1 cellular context compared by ENCODE assay signal in the genomic region with DNA sequence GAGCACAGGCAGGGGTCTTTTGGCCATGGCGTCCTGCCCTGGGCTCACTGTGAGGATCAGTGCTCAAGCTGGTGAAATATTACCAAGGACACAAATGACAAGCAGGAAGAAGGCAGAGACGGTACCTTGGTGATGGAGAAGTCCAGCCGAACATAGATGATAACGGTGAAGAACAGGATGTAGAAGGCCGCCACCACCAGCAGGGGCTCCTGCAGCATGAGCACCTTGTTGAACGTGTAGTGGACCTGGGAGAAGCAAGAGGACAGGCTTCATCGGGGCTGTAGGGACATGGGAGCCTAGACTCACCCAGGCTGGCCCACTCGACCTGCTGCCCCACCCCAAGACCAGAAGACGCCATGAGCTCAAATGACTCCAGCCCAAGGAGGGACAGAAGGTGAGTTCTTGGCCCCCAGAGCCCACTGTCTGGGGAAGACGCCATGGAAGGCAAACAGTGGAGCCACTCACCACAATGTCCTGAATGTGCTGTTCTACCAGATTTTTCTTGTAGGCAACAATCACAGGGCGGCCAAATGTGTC.
TF ChIP-seq lines count a peak whose summit lies in the region.

No MANE protein-coding gene starts in this region.

TF ChIP-seq in SK-N-SH treated with all-trans-retinoic acid at 6 μM for 48 hours, 23 proteins besides CTCF, POLR2A, EP300 and RAD21 (continued from another document):
- TF ChIP-seq, protein P1, sequence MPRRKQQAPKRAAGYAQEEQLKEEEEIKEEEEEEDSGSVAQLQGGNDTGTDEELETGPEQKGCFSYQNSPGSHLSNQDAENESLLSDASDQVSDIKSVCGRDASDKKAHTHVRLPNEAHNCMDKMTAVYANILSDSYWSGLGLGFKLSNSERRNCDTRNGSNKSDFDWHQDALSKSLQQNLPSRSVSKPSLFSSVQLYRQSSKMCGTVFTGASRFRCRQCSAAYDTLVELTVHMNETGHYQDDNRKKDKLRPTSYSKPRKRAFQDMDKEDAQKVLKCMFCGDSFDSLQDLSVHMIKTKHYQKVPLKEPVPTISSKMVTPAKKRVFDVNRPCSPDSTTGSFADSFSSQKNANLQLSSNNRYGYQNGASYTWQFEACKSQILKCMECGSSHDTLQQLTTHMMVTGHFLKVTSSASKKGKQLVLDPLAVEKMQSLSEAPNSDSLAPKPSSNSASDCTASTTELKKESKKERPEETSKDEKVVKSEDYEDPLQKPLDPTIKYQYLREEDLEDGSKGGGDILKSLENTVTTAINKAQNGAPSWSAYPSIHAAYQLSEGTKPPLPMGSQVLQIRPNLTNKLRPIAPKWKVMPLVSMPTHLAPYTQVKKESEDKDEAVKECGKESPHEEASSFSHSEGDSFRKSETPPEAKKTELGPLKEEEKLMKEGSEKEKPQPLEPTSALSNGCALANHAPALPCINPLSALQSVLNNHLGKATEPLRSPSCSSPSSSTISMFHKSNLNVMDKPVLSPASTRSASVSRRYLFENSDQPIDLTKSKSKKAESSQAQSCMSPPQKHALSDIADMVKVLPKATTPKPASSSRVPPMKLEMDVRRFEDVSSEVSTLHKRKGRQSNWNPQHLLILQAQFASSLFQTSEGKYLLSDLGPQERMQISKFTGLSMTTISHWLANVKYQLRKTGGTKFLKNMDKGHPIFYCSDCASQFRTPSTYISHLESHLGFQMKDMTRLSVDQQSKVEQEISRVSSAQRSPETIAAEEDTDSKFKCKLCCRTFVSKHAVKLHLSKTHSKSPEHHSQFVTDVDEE (CRISPR knock-in tag; IDR thresholded peaks at IDR 0.05) = no peak
- no peak for TF ChIP-seq RARB (CRISPR knock-in tag; IDR thresholded peaks at IDR 0.05)
- TF ChIP-seq ZFP3 (CRISPR knock-in tag; IDR thresholded peaks at IDR 0.05) = no peak
- TF ChIP-seq ARNTL (CRISPR knock-in tag; IDR thresholded peaks at IDR 0.05; ENCODE audit: borderline replicate concordance, low read depth) = no peak
- TF ChIP-seq SNAI2 (CRISPR knock-in tag; IDR thresholded peaks at IDR 0.05) = no peak
- TF ChIP-seq ZNF8 (CRISPR knock-in tag; IDR thresholded peaks at IDR 0.05) = no peak
- TF ChIP-seq BACH2 (CRISPR knock-in tag; IDR thresholded peaks at IDR 0.05; ENCODE audit: borderline replicate concordance) = no peak
- no peak for TF ChIP-seq ZC3H10 (CRISPR knock-in tag; IDR thresholded peaks at IDR 0.05)
- no peak for TF ChIP-seq ZFP30 (CRISPR knock-in tag; IDR thresholded peaks at IDR 0.05)
- no peak for TF ChIP-seq ISL1 (CRISPR knock-in tag; IDR thresholded peaks at IDR 0.05)
- TF ChIP-seq, protein P2, sequence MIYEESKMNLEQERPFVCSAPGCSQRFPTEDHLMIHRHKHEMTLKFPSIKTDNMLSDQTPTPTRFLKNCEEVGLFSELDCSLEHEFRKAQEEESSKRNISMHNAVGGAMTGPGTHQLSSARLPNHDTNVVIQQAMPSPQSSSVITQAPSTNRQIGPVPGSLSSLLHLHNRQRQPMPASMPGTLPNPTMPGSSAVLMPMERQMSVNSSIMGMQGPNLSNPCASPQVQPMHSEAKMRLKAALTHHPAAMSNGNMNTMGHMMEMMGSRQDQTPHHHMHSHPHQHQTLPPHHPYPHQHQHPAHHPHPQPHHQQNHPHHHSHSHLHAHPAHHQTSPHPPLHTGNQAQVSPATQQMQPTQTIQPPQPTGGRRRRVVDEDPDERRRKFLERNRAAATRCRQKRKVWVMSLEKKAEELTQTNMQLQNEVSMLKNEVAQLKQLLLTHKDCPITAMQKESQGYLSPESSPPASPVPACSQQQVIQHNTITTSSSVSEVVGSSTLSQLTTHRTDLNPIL (CRISPR knock-in tag; IDR thresholded peaks at IDR 0.05; ENCODE audit: low read depth) = no peak
- no peak for TF ChIP-seq ESRRG (CRISPR knock-in tag; IDR thresholded peaks at IDR 0.05)
- no peak for TF ChIP-seq PPARA (CRISPR knock-in tag; IDR thresholded peaks at IDR 0.05; ENCODE audit: borderline replicate concordance)
- TF ChIP-seq ZNF70 (CRISPR knock-in tag; IDR thresholded peaks at IDR 0.05) = no peak
